ENCODE assay signal across 30 cellular contexts in genomic region chr10:36345770-36346169, GRCh38.
DNase-seq lines count a peak whose midpoint lies in the region; ATAC-seq and TF ChIP-seq lines count a peak whose summit lies in the region.
"Had no signal": no experiment of that assay in that cellular context is flagged by ENCODE, and none has a peak within 500 bp of the region (broad histone marks: within the 10 kb centered on the region; RNA-seq: fewer than 3 reads in every experiment).

No MANE protein-coding gene starts in this region.

- CTCF ChIA-PET in IMR-90 (lab: Yijun Ruan, JAX) = no interaction called here

- DNase-seq in IMR-90 (peak; percentile 52), caudate nucleus (lab: John Stamatoyannopoulos, UW) (peak in 3 of 61 donors; percentile 2 to 11 (median 4)), fibroblast of pulmonary artery (ENCODE audit: low read depth) (peak; percentile 64), putamen (ENCODE audit: low spot score) (peak; percentile 57), natural killer cell (no peak), COLO668 (lab: John Stamatoyannopoulos, UW; ENCODE audit: unreplicated experiment) (no peak), NCI-H1092 treated with DMSO at 0.1 percent for 48 hours (lab: John Stamatoyannopoulos, UW) (no peak), NCI-H1105 (lab: John Stamatoyannopoulos, UW) (no peak)
- DNase-seq: activated CD4-positive, alpha-beta memory T cell treated with anti-CD3 and anti-CD28 coated beads, Interleukin-2, amount 10 ng/mL, durations not matched to agents 7 days and 5 days; cerebellar nuclear complex; effector CD8-positive, alpha-beta T cell; gastrocnemius medialis; hippocampal formation; immature natural killer cell; KBM-7; left lung; MG63; NCI-H1417 treated with DMSO at 0.1 percent for 48 hours; NCI-H774; right lobe of liver; RPMI8226; stimulated activated naive B cell treated with anti-CD40 and anti-IgM and Interleukin-4, amounts not matched to agents 10 μg/mL and 1 μg/mL and 100 μg/mL, for 72 hours had no signal

- H3K27me3 Mint-ChIP-seq in natural killer cell (ENCODE audit: low read depth in 2 of 2) = peaks cover 0 to 3% of the 10 kb centered on the region in 2 donors
- H3K27me3 Mint-ChIP-seq: activated CD4-positive, alpha-beta memory T cell treated with anti-CD3 and anti-CD28 coated beads, Interleukin-2, amount 10 ng/mL, durations not matched to agents 7 days and 5 days; activated naive CD8-positive, alpha-beta T cell; stimulated activated naive B cell treated with anti-CD40 and anti-IgM and Interleukin-4, amounts not matched to agents 10 μg/mL and 1 μg/mL and 100 μg/mL, for 72 hours had no signal

- H2BK120ac ChIP-seq in IMR-90 (ENCODE audit: low read depth, low read length) = peak overlapping the region; percentile 12; the same call in 1 of the 2 replicates

- H4K91ac ChIP-seq in IMR-90 (ENCODE audit: insufficient read depth, low read depth, low read length) = peak overlapping the region; percentile 20; the same call in 1 of the 2 replicates

- no peak overlapping the region for H3K27ac Mint-ChIP-seq in natural killer cell
- H3K27ac Mint-ChIP-seq: activated CD4-positive, alpha-beta memory T cell treated with anti-CD3 and anti-CD28 coated beads, Interleukin-2, amount 10 ng/mL, durations not matched to agents 7 days and 5 days; activated naive CD8-positive, alpha-beta T cell; activated T-helper 2 cell treated with anti-CD3 and anti-CD28 coated beads, Interferon-gamma antibody, Interleukin-2, Interleukin-4, amounts not matched to agents 10 μg/mL and 5 μg/mL and 100 μg/mL, durations not matched to agents 14 hours and 24 hours and 36 hours; immature natural killer cell; mesothelial cell of epicardium; nephron; stimulated activated naive B cell treated with anti-CD40 and anti-IgM and Interleukin-4, amounts not matched to agents 10 μg/mL and 1 μg/mL and 100 μg/mL, for 72 hours had no signal

- H3K4ac ChIP-seq in IMR-90 (ENCODE audit: low read depth, low read length) = no peak overlapping the region

- H3K9me1 ChIP-seq in IMR-90 (ENCODE audit: insufficient read depth, low read length) = no peaks in the 10 kb centered on the region

- TF ChIP-seq RAD21 in IMR-90 (IDR thresholded peaks at IDR 0.05; ENCODE audit: low read length) = no peak

- no peaks in the 10 kb centered on the region for H3K79me1 ChIP-seq in IMR-90 (ENCODE audit: low read depth in 1 of 2, low read length in 2 of 2)

- no peaks in the 10 kb centered on the region for H3K4me1 Mint-ChIP-seq in natural killer cell
- H3K4me1 Mint-ChIP-seq: activated CD4-positive, alpha-beta memory T cell treated with anti-CD3 and anti-CD28 coated beads, Interleukin-2, amount 10 ng/mL, durations not matched to agents 7 days and 5 days; immature natural killer cell; stimulated activated naive B cell treated with anti-CD40 and anti-IgM and Interleukin-4, amounts not matched to agents 10 μg/mL and 1 μg/mL and 100 μg/mL, for 72 hours had no signal

- peaks cover 11% of the 10 kb centered on the region; the same call in 1 of the 2 replicates for H3K4me1 ChIP-seq in IMR-90 (ENCODE audit: control insufficient read depth, insufficient read depth, low read length)
- H3K4me1 ChIP-seq: gastrocnemius medialis, left lung, parathyroid adenoma, right lobe of liver, suprapubic skin had no signal

- no peaks in the 10 kb centered on the region for H3K9me3 ChIP-seq in IMR-90 (ENCODE audit: control insufficient read depth, insufficient read depth, low read length)
- H3K9me3 ChIP-seq: ascending aorta, gastrocnemius medialis, left lung, MG63, right lobe of liver, suprapubic skin had no signal

- no peak for ATAC-seq in IMR-90 (ENCODE audit: low read depth)
- no peak for ATAC-seq in natural killer cell
- ATAC-seq: gastrocnemius medialis; left lung; right lobe of liver; stimulated activated naive B cell treated with anti-CD40 and anti-IgM and Interleukin-4, amounts not matched to agents 10 μg/mL and 1 μg/mL and 100 μg/mL, for 72 hours had no signal

- no peak overlapping the region for H2BK20ac ChIP-seq in IMR-90 (ENCODE audit: low read depth, low read length)

- H3K9me3 Mint-ChIP-seq in natural killer cell = peaks cover 4 to 5% of the 10 kb centered on the region in 2 donors
- H3K9me3 Mint-ChIP-seq: nephron had no signal

- no peak overlapping the region for H2AFZ ChIP-seq in IMR-90 (replicated peaks; ENCODE audit: low read length, poor library complexity)
- H2AFZ ChIP-seq: parathyroid adenoma had no signal

- peak overlapping the region in 1 of 2 experiments; percentile 29; a peak in 1 of 4 replicates for H4K8ac ChIP-seq in IMR-90 (ENCODE audit: low read depth in 2 of 2, low read length in 2 of 2)

- dilution Hi-C loops in IMR-90 (cut with HindIII; ENCODE audit: low sequenced_read_pairs, unreplicated experiment) = no loop called here

- H3K18ac ChIP-seq in IMR-90 (ENCODE audit: low read depth, low read length) = peak overlapping the region; percentile 69; the same call in 1 of the 2 replicates

- H3K4me2 ChIP-seq in IMR-90 (ENCODE audit: low read depth, low read length) = no peak overlapping the region

- no peak overlapping the region for H3K4me3 Mint-ChIP-seq in natural killer cell
- H3K4me3 Mint-ChIP-seq: activated CD4-positive, alpha-beta memory T cell treated with anti-CD3 and anti-CD28 coated beads, Interleukin-2, amount 10 ng/mL, durations not matched to agents 7 days and 5 days; activated naive CD8-positive, alpha-beta T cell; immature natural killer cell; mesothelial cell of epicardium; nephron; stimulated activated naive B cell treated with anti-CD40 and anti-IgM and Interleukin-4, amounts not matched to agents 10 μg/mL and 1 μg/mL and 100 μg/mL, for 72 hours had no signal

- BruUV-seq in IMR-90 (replicated peaks; lab: Mats Ljungman, UMichigan) = no TSS peak

- H4K20me1 ChIP-seq in IMR-90 (ENCODE audit: insufficient read depth, low read length) = no peaks in the 10 kb centered on the region

- H3K4me3 ChIP-seq in IMR-90 (ENCODE audit: insufficient read depth, low read depth, low read length) = no peak overlapping the region
- H3K4me3 ChIP-seq in fibroblast of pulmonary artery (replicated peaks; ENCODE audit: low read depth, low read length) = no peak overlapping the region
- H3K4me3 ChIP-seq: ascending aorta, gastrocnemius medialis, left lung, MG63, right lobe of liver, suprapubic skin had no signal

- TF ChIP-seq POLR2A in IMR-90 (IDR thresholded peaks at IDR 0.05; ENCODE audit: low read depth, low read length) = no peak

- no peak for TF ChIP-seq CTCF in IMR-90 (conservative IDR thresholded peaks at IDR 0.05; ENCODE audit: low read depth, low read length)
- TF ChIP-seq CTCF in fibroblast of pulmonary artery (IDR thresholded peaks at IDR 0.05; ENCODE audit: low read length, missing control alignments) = no peak
- TF ChIP-seq CTCF in natural killer cell (IDR thresholded peaks at IDR 0.05) = no peak

- no peak overlapping the region for H2AK5ac ChIP-seq in IMR-90 (ENCODE audit: low read depth, low read length)

- in situ Hi-C loops in IMR-90 (cut with MboI; ENCODE audit: low sequenced_read_pairs) = no loop called here

- H3K23ac ChIP-seq in IMR-90 (ENCODE audit: low read depth, low read length) = no peak overlapping the region

- H3K56ac ChIP-seq in IMR-90 (ENCODE audit: extremely low read depth, insufficient read depth, low read length) = no peak overlapping the region

- intact Hi-C loops in IMR-90 (cut with micrococcal nuclease) (loop anchor here (10.0 kb wide), 2 partner anchors 149 to 701 kb away; partner anchors contain the start of gene FZD8), natural killer cell (cut with micrococcal nuclease) (no loop called here)

- POLR2A ChIA-PET in IMR-90 (lab: Charles Lee; ENCODE audit: unreplicated experiment) = no interaction called here

- H2AK9ac ChIP-seq in IMR-90 (replicated peaks; ENCODE audit: low read depth, low read length, poor library complexity) = no peak overlapping the region

- 0 out of 2 replicates have a peak overlapping the region, but pooled peaks have one; percentile 4 for H3K14ac ChIP-seq in IMR-90 (replicated peaks; ENCODE audit: low read depth, low read length)

- H2BK5ac ChIP-seq in IMR-90 (ENCODE audit: low read depth, low read length, poor library complexity, severe bottlenecking) = no peak overlapping the region

- no peaks in the 10 kb centered on the region for H3K36me3 ChIP-seq in IMR-90 (ENCODE audit: control insufficient read depth, insufficient read depth, low read length)
- H3K36me3 ChIP-seq: ascending aorta, gastrocnemius medialis, left lung, MG63, right lobe of liver, suprapubic skin had no signal

- no peak overlapping the region for H2BK15ac ChIP-seq in IMR-90 (ENCODE audit: low read depth, low read length)

- H4K5ac ChIP-seq in IMR-90 (ENCODE audit: low read depth, low read length) = no peak overlapping the region

- no peaks in the 10 kb centered on the region for H3K27me3 ChIP-seq in IMR-90 (ENCODE audit: control insufficient read depth, insufficient read depth, low read length)
- H3K27me3 ChIP-seq: ascending aorta, gastrocnemius medialis, left lung, MG63, right lobe of liver, suprapubic skin had no signal

- H3K27ac ChIP-seq in IMR-90 (ENCODE audit: insufficient read depth, low read length) (no peak overlapping the region), caudate nucleus (ENCODE audit: low read depth, low read length) (peak overlapping the region; percentile 16)
- H3K27ac ChIP-seq: ascending aorta, C4-2B, gastrocnemius medialis, left lung, parathyroid adenoma, right lobe of liver, suprapubic skin had no signal

- H3K9ac ChIP-seq in IMR-90 (ENCODE audit: low read depth, low read length) = no peak overlapping the region
- H3K9ac ChIP-seq: parathyroid adenoma had no signal

- H3K36me3 Mint-ChIP-seq in natural killer cell = no peaks in the 10 kb centered on the region
- H3K36me3 Mint-ChIP-seq: activated naive CD8-positive, alpha-beta T cell; mesothelial cell of epicardium; stimulated activated naive B cell treated with anti-CD40 and anti-IgM and Interleukin-4, amounts not matched to agents 10 μg/mL and 1 μg/mL and 100 μg/mL, for 72 hours had no signal

TF ChIP-seq in IMR-90, 13 proteins besides CTCF, POLR2A, EP300 and RAD21 (continues in another document):
- TF ChIP-seq ELK1 (IDR thresholded peaks at IDR 0.05; ENCODE audit: borderline replicate concordance, low read depth, low read length) (no peak), BHLHE40 (IDR thresholded peaks at IDR 0.05; ENCODE audit: low read depth, low read length) (no peak), MXI1 (IDR thresholded peaks at IDR 0.05; ENCODE audit: borderline replicate concordance, low read depth, low read length) (no peak), FOS (IDR thresholded peaks at IDR 0.05; ENCODE audit: low read depth, low read length) (no peak), RFX5 (IDR thresholded peaks at IDR 0.05; ENCODE audit: low read depth, low read length) (no peak), CEBPB (IDR thresholded peaks at IDR 0.05; ENCODE audit: low read depth, low read length) (no peak)

Comparison
In these comparisons a context has a peak if more than half of its experiments do, and no peak if none do; other contexts are left out.
1. DNase-seq: peak in IMR-90 (single experiment), fibroblast of pulmonary artery (single experiment) and putamen (single experiment); none in natural killer cell (single experiment), COLO668 (single experiment), NCI-H1092 treated with DMSO at 0.1 percent for 48 hours (single experiment) and NCI-H1105 (single experiment).